In genomic region chr2:171630812-171631626, GRCh38 we compare ENCODE assay signal across 1 cellular context.
TF ChIP-seq lines count a peak whose summit lies in the region.

No MANE protein-coding gene starts in this region.

TF ChIP-seq in K562, 482 proteins besides CTCF, POLR2A, EP300 and RAD21 (continued from another document and continues in another):
- 0 out of 2 replicates have a peak, but pooled peaks have one; percentile 3 for TF ChIP-seq ILK (tag; IDR thresholded peaks at IDR 0.05; ENCODE audit: borderline replicate concordance, low read depth)
- TF ChIP-seq SUPT5H (IDR thresholded peaks at IDR 0.05), result no peak
- TF ChIP-seq PHF21A (IDR thresholded peaks at IDR 0.05; ENCODE audit: borderline replicate concordance, low read depth), result no peak
- TF ChIP-seq RFX5 (IDR thresholded peaks at IDR 0.05; ENCODE audit: low read depth, low read length), result no peak
- TF ChIP-seq ZBTB5 (IDR thresholded peaks at IDR 0.05), result no peak
- no peak for TF ChIP-seq ZNF511 (CRISPR knock-in tag; IDR thresholded peaks at IDR 0.05)
- TF ChIP-seq ZNF174 (CRISPR knock-in tag; IDR thresholded peaks at IDR 0.05), result no peak
- no peak for TF ChIP-seq KDM2B (CRISPR knock-in tag; IDR thresholded peaks at IDR 0.05)
- no peak for TF ChIP-seq ETS2 (tag; IDR thresholded peaks at IDR 0.05; ENCODE audit: borderline replicate concordance, poor library complexity, severe bottlenecking)
- peak; percentile 59; the same call in 1 of the 2 replicates for TF ChIP-seq DDX20 (tag; IDR thresholded peaks at IDR 0.05; ENCODE audit: low read depth)
- no peak for TF ChIP-seq PPARD (CRISPR knock-in tag; IDR thresholded peaks at IDR 0.05)
- TF ChIP-seq SAFB2 (IDR thresholded peaks at IDR 0.05; ENCODE audit: borderline replicate concordance, low read depth, low read length, severe bottlenecking), result no peak
- no peak for TF ChIP-seq NCOA4 (IDR thresholded peaks at IDR 0.05; ENCODE audit: partially characterized antibody)
- no peak for TF ChIP-seq ZNF75A (CRISPR knock-in tag; IDR thresholded peaks at IDR 0.05)
- TF ChIP-seq TCF15 (CRISPR knock-in tag; IDR thresholded peaks at IDR 0.05), result no peak; the same call in 1 of the 2 replicates
- peak; percentile 89 for TF ChIP-seq ZKSCAN8 (CRISPR knock-in tag; IDR thresholded peaks at IDR 0.05)
- 0 out of 2 replicates have a peak, but pooled peaks have one; percentile 19 for TF ChIP-seq ZBTB17 (CRISPR knock-in tag; IDR thresholded peaks at IDR 0.05)
- TF ChIP-seq AFF1 (IDR thresholded peaks at IDR 0.05; ENCODE audit: low read depth in 1 of 2, partially characterized antibody in 2 of 2), result peak; percentile 73 to 95
- TF ChIP-seq KDM4B (IDR thresholded peaks at IDR 0.05; ENCODE audit: borderline replicate concordance in 2 of 2, low read depth in 1 of 2), result no peak
- no peak for TF ChIP-seq MGA (IDR thresholded peaks at IDR 0.05)
- no peak for TF ChIP-seq POU5F1 (IDR thresholded peaks at IDR 0.05; ENCODE audit: borderline replicate concordance, low read depth, low read length, partially characterized antibody)
- no peak for TF ChIP-seq FOXA3 (CRISPR knock-in tag; conservative IDR thresholded peaks at IDR 0.05 in 1 of 2, IDR thresholded peaks at IDR 0.05 in 1 of 2)
- peak; percentile 93 for TF ChIP-seq CCNT2 (IDR thresholded peaks at IDR 0.05; ENCODE audit: borderline replicate concordance, extremely low read depth, insufficient read length, low read depth, low read length)
- peak; percentile 31; the same call in 1 of the 2 replicates for TF ChIP-seq TCF7L2 (IDR thresholded peaks at IDR 0.05; ENCODE audit: low read depth, low read length)
- no peak for TF ChIP-seq FOXA1 (IDR thresholded peaks at IDR 0.05; ENCODE audit: borderline replicate concordance)
- TF ChIP-seq ZNF239 (CRISPR knock-in tag; IDR thresholded peaks at IDR 0.05), result 0 out of 2 replicates have a peak, but pooled peaks have one; percentile 8
- TF ChIP-seq ESRRB (CRISPR knock-in tag; IDR thresholded peaks at IDR 0.05; ENCODE audit: borderline replicate concordance), result no peak
- TF ChIP-seq ZNF436 (CRISPR knock-in tag; IDR thresholded peaks at IDR 0.05), result no peak
- TF ChIP-seq DPF2 (IDR thresholded peaks at IDR 0.05), result peak; percentile 80
- TF ChIP-seq ASH1L (IDR thresholded peaks at IDR 0.05; ENCODE audit: borderline replicate concordance, low read depth, partially characterized antibody), result no peak
- TF ChIP-seq PRPF4 (IDR thresholded peaks at IDR 0.05; ENCODE audit: insufficient read depth, low read depth, low read length, poor library complexity, severe bottlenecking), result no peak
- TF ChIP-seq RBM22 (IDR thresholded peaks at IDR 0.05; ENCODE audit: low read depth, low read length, poor library complexity, severe bottlenecking), result no peak
- TF ChIP-seq HDAC1 (IDR thresholded peaks at IDR 0.05), result no peak
- TF ChIP-seq RAD51 (IDR thresholded peaks at IDR 0.05; ENCODE audit: borderline replicate concordance, low read depth), result peak; percentile 20; the same call in 1 of the 2 replicates
- no peak for TF ChIP-seq RBM14 (IDR thresholded peaks at IDR 0.05; ENCODE audit: borderline replicate concordance, insufficient read depth, low read depth, low read length)
- TF ChIP-seq NBN (IDR thresholded peaks at IDR 0.05; ENCODE audit: low read depth), result peak; percentile 78; the same call in 1 of the 2 replicates
- TF ChIP-seq ZNF277 (CRISPR knock-in tag; IDR thresholded peaks at IDR 0.05; ENCODE audit: borderline replicate concordance), result no peak
- no peak for TF ChIP-seq DACH1 (IDR thresholded peaks at IDR 0.05; ENCODE audit: partially characterized antibody)
- peak; percentile 37; the same call in 1 of the 2 replicates for TF ChIP-seq LCOR (CRISPR knock-in tag; IDR thresholded peaks at IDR 0.05)
- no peak for TF ChIP-seq PCBP1 (IDR thresholded peaks at IDR 0.05; ENCODE audit: low read depth, low read length, poor library complexity, severe bottlenecking)
- TF ChIP-seq ADNP (tag; IDR thresholded peaks at IDR 0.05), result 0 out of 2 replicates have a peak, but pooled peaks have one; percentile 61
- no peak for TF ChIP-seq FOS (IDR thresholded peaks at IDR 0.05; ENCODE audit: extremely low read depth, insufficient read length)
- peak; percentile 100 for TF ChIP-seq TRIM24 (IDR thresholded peaks at IDR 0.05)
- no peak for TF ChIP-seq ZNF445 (CRISPR knock-in tag; IDR thresholded peaks at IDR 0.05; ENCODE audit: low read depth)
- 0 out of 2 replicates have a peak, but pooled peaks have one; percentile 67 for TF ChIP-seq ZNF584 (CRISPR knock-in tag; IDR thresholded peaks at IDR 0.05; ENCODE audit: low read depth)
- TF ChIP-seq SIN3A (IDR thresholded peaks at IDR 0.05; ENCODE audit: borderline replicate concordance in 2 of 2, control insufficient read depth in 1 of 2, low read depth in 2 of 2, low read length in 2 of 2), result no peak
- no peak for TF ChIP-seq ZBED1 (IDR thresholded peaks at IDR 0.05)
